In the genomic region with DNA sequence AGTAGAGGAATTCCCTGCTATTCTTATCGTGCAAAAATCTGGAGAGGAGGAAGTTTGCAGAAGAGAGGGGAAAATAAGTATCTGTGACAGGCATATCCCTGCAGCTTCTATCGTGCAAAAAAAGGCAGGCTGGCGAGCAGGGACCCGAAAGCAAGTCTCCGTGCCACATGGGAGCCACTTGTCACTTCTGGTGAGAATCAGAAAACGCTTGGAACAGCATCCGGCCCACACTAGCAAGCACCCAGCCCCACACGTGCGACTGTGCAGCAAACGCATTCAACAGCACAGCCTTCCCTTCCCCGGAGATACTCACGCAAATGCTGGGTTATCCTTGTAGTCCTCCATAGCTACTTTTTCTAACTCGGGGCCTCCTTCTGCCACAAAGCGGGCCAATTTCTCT, we compare ENCODE assay signal across 7 cellular contexts. TPM values are rescaled to one million over a fixed set of nuclear protein-coding genes. Genes with fewer than 3 reads are reported as not detected.
"Had no signal": no experiment of that assay in that cellular context is flagged by ENCODE, and none has a peak within 500 bp of the region (broad histone marks: within the 10 kb centered on the region; RNA-seq: fewer than 3 reads in every experiment).

No MANE protein-coding gene starts in this region.

- H3K4me2 ChIP-seq: GM23338 had no signal

- H3K9me3 Mint-ChIP-seq: GM23338, HFFc6 had no signal

- H3K4me1 ChIP-seq: HAP-1 had no signal

- H3K27ac Mint-ChIP-seq: GM23338, HFFc6 had no signal

- H3K4me1 Mint-ChIP-seq: GM23338 had no signal

- H3K4me3 Mint-ChIP-seq: GM23338, HFFc6 had no signal

- H3K4me3 ChIP-seq: GM23338, HAP-1, K562 had no signal

- DNase-seq: HFFc6, IMR-90 had no signal

- H2AFZ ChIP-seq: GM23338 had no signal

- ATAC-seq: GM23338, HCT116, K562 had no signal

- H3K9me3 ChIP-seq: HAP-1 had no signal

RNA-seq across cellular contexts. Expression of a gene that starts 30.3 kb away (rescaled TPM):
- total RNA-seq: HT-29, K562 had no signal
